ENCODE assay signal across 27 cellular contexts in genomic region chr10:4635883-4636282, GRCh38.
"Had no signal": no experiment of that assay in that cellular context is flagged by ENCODE, and none has a peak within 500 bp of the region (broad histone marks: within the 10 kb centered on the region; RNA-seq: fewer than 3 reads in every experiment).

No MANE protein-coding gene starts in this region.

- H3K9me3 ChIP-seq: breast epithelium, esophagus squamous epithelium, right atrium auricular region, spleen, tibial nerve had no signal

- H3K27ac Mint-ChIP-seq: activated CD4-positive, alpha-beta memory T cell treated with anti-CD3 and anti-CD28 coated beads for 36 hours; activated CD4-positive, alpha-beta T cell treated with anti-CD3 and anti-CD28 coated beads, Interleukin-2, amount 10 ng/mL, durations not matched to agents 24 days and 14 days; activated naive CD4-positive, alpha-beta T cell treated with anti-CD3 and anti-CD28 coated beads, Interleukin-2, amount 50 U/mL, for 24 hours; activated naive CD8-positive, alpha-beta T cell treated with anti-CD3 and anti-CD28 coated beads, Interleukin-2, amount 50 U/mL, for 24 hours; activated T-helper 2 cell treated with anti-CD3 and anti-CD28 coated beads, Interferon-gamma antibody, Interleukin-2, Interleukin-4, amounts not matched to agents 10 μg/mL and 5 μg/mL and 100 μg/mL, durations not matched to agents 14 hours and 24 hours and 36 hours; endodermal cell; immature natural killer cell; naive thymus-derived CD8-positive, alpha-beta T cell; neural progenitor cell; T-cell; T-helper 2 cell treated with Interferon-gamma antibody and Interleukin-4, amounts not matched to agents 5 μg/mL and 100 μg/mL, for 36 hours had no signal

- ATAC-seq: activated naive CD8-positive, alpha-beta T cell treated with anti-CD3 and anti-CD28 coated beads, Interleukin-2, amount 50 U/mL, for 24 hours; left colon; naive thymus-derived CD8-positive, alpha-beta T cell; T-cell had no signal

- H3K36me3 ChIP-seq: breast epithelium, esophagus squamous epithelium, neural progenitor cell, right atrium auricular region, spleen, tibial nerve had no signal

- H3K27me3 Mint-ChIP-seq: activated CD4-positive, alpha-beta memory T cell treated with anti-CD3 and anti-CD28 coated beads for 36 hours; activated naive CD8-positive, alpha-beta T cell treated with anti-CD3 and anti-CD28 coated beads, Interleukin-2, amount 50 U/mL, for 24 hours had no signal

- H3K4me2 ChIP-seq: neural progenitor cell had no signal

- H3K36me3 Mint-ChIP-seq: activated CD4-positive, alpha-beta memory T cell treated with anti-CD3 and anti-CD28 coated beads for 36 hours; activated naive CD4-positive, alpha-beta T cell treated with anti-CD3 and anti-CD28 coated beads, Interleukin-2, amount 50 U/mL, for 24 hours; immature natural killer cell; naive thymus-derived CD8-positive, alpha-beta T cell; neural progenitor cell; T-cell had no signal

- H2AFZ ChIP-seq: neural progenitor cell had no signal

- H3K4me3 ChIP-seq: breast epithelium, esophagus squamous epithelium, neural progenitor cell, right atrium auricular region, spleen, tibial nerve had no signal

- H3K9me3 Mint-ChIP-seq: activated CD4-positive, alpha-beta memory T cell treated with anti-CD3 and anti-CD28 coated beads for 36 hours; activated CD4-positive, alpha-beta T cell treated with anti-CD3 and anti-CD28 coated beads, Interleukin-2, amount 10 ng/mL, durations not matched to agents 24 days and 14 days; activated naive CD4-positive, alpha-beta T cell treated with anti-CD3 and anti-CD28 coated beads, Interleukin-2, amount 50 U/mL, for 24 hours; activated naive CD8-positive, alpha-beta T cell treated with anti-CD3 and anti-CD28 coated beads, Interleukin-2, amount 50 U/mL, for 24 hours; activated T-helper 2 cell treated with anti-CD3 and anti-CD28 coated beads, Interferon-gamma antibody, Interleukin-2, Interleukin-4, amounts not matched to agents 10 μg/mL and 5 μg/mL and 100 μg/mL, durations not matched to agents 14 hours and 24 hours and 36 hours; endodermal cell; immature natural killer cell; naive thymus-derived CD8-positive, alpha-beta T cell; neural progenitor cell; T-cell; T-helper 2 cell treated with Interferon-gamma antibody and Interleukin-4, amounts not matched to agents 5 μg/mL and 100 μg/mL, for 36 hours had no signal

- H3K4me3 Mint-ChIP-seq: activated CD4-positive, alpha-beta memory T cell treated with anti-CD3 and anti-CD28 coated beads for 36 hours; activated CD4-positive, alpha-beta T cell treated with anti-CD3 and anti-CD28 coated beads, Interleukin-2, amount 10 ng/mL, durations not matched to agents 24 days and 14 days; activated naive CD4-positive, alpha-beta T cell treated with anti-CD3 and anti-CD28 coated beads, Interleukin-2, amount 50 U/mL, for 24 hours; activated naive CD8-positive, alpha-beta T cell treated with anti-CD3 and anti-CD28 coated beads, Interleukin-2, amount 50 U/mL, for 24 hours; endodermal cell; immature natural killer cell; naive thymus-derived CD8-positive, alpha-beta T cell; neural progenitor cell; T-cell; T-helper 2 cell treated with Interferon-gamma antibody and Interleukin-4, amounts not matched to agents 5 μg/mL and 100 μg/mL, for 36 hours had no signal

- H3K4me1 ChIP-seq: breast epithelium, spleen had no signal

- H3K27me3 ChIP-seq: breast epithelium, esophagus squamous epithelium, neural progenitor cell, right atrium auricular region, spleen, tibial nerve had no signal

- H3K9ac ChIP-seq: neural progenitor cell had no signal

- FAIRE-seq: frontal cortex, kidney had no signal

- H3K4me1 Mint-ChIP-seq: activated CD4-positive, alpha-beta T cell treated with anti-CD3 and anti-CD28 coated beads, Interleukin-2, amount 10 ng/mL, durations not matched to agents 24 days and 14 days; activated naive CD4-positive, alpha-beta T cell treated with anti-CD3 and anti-CD28 coated beads, Interleukin-2, amount 50 U/mL, for 24 hours; endodermal cell; immature natural killer cell; naive thymus-derived CD8-positive, alpha-beta T cell; neural progenitor cell; T-cell had no signal

- DNase-seq: activated CD8-positive, alpha-beta memory T cell treated with anti-CD3 and anti-CD28 coated beads, Interleukin-2, amount 50 U/mL, for 4 hours; activated naive CD8-positive, alpha-beta T cell treated with anti-CD3 and anti-CD28 coated beads, Interleukin-2, amount 50 U/mL, for 24 hours; activated T-cell treated with anti-CD3 and anti-CD28 coated beads, Interleukin-2, amount 50 U/mL, for 1 hour; central memory CD4-positive, alpha-beta T cell; endodermal cell; esophagus squamous epithelium; hypothalamus; immature natural killer cell; kidney; left colon; mammary epithelial cell; midbrain; naive thymus-derived CD8-positive, alpha-beta T cell; occipital lobe; spleen; stimulated activated naive CD4-positive, alpha-beta T cell treated with Interleukin-2 at 50 U/mL for 16 hours; T-cell had no signal

- H3K27ac ChIP-seq: breast epithelium, esophagus squamous epithelium, neural progenitor cell, right atrium auricular region, spleen, tibial nerve had no signal
